In the genomic region with DNA sequence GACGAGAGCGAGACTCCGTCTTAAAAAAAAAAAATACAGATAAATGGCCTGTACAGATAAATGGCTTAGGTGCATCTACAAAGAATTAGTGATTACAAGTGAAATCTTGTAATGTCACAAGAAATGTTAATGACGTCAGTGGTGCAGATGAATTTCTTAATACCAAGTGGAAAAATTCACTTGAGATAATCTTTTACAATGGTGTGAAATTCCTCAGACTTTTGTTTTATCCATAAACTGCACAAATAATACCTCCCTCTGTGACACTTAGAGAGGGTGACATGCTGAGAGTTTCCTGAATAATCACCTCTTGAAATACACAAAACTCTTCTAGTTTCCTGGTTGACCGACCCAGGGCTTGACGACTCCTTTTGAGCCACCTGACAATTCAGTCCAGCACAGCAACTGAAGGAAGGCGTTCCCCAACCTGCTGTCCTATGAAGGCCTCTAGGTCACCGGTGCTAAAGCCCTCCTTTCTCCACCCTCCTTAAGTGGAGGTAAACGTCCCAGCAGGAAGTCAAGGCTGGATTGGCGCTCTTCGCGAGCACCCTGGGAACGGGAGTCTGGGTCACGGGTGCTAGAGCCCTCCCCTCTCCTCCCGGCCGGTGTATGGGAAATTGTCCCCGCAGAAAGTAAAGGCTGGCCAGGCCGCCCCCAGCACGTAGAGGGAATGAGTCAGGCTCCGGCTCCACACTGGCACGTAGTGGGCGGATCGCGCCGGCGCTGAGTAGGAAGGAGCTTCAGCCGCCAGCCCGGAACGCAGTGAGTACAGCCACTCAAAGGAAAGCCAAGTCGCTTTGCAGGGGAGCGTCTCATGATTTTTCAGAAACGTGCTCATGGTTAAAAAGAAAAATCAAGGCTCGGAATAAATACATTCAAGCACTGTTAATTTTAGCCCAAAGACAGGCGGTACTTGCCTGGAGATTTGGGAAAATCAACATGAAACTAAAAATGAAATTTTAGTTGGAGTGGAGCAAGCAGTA, we compare ENCODE assay signal across 1 cellular context.
TF ChIP-seq lines count a peak whose summit lies in the region.

TSS of gene TMEM144 (plus strand) at position 662 of the 983 bp plus-strand sequence. CDS start 2,182 bp downstream, outside the sequence.

TF ChIP-seq in HepG2, 621 proteins besides CTCF, POLR2A, EP300 and RAD21 (continued from another document and continues in another):
- TF ChIP-seq, protein P1, sequence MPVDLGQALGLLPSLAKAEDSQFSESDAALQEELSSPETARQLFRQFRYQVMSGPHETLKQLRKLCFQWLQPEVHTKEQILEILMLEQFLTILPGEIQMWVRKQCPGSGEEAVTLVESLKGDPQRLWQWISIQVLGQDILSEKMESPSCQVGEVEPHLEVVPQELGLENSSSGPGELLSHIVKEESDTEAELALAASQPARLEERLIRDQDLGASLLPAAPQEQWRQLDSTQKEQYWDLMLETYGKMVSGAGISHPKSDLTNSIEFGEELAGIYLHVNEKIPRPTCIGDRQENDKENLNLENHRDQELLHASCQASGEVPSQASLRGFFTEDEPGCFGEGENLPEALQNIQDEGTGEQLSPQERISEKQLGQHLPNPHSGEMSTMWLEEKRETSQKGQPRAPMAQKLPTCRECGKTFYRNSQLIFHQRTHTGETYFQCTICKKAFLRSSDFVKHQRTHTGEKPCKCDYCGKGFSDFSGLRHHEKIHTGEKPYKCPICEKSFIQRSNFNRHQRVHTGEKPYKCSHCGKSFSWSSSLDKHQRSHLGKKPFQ (CRISPR knock-in tag; IDR thresholded peaks at IDR 0.05; ENCODE audit: insufficient replicate concordance), result no peak
- TF ChIP-seq ZNF136 (CRISPR knock-in tag; IDR thresholded peaks at IDR 0.05; ENCODE audit: low read depth) (no peak), MTERF4 (CRISPR knock-in tag; IDR thresholded peaks at IDR 0.05) (no peak), POLR2AphosphoS5 (IDR thresholded peaks at IDR 0.05; ENCODE audit: low read depth, low read length) (peak; percentile 50), GLI4 (CRISPR knock-in tag; IDR thresholded peaks at IDR 0.05; ENCODE audit: borderline replicate concordance) (no peak), FIP1L1 (IDR thresholded peaks at IDR 0.05; ENCODE audit: borderline replicate concordance, insufficient read depth, low read depth, low read length) (no peak), SOX13 (IDR thresholded peaks at IDR 0.05) (no peak), SOX13 (CRISPR knock-in tag; conservative IDR thresholded peaks at IDR 0.05 in 1 of 2, IDR thresholded peaks at IDR 0.05 in 1 of 2) (no peak; a peak in 1 of 4 replicates), ZGPAT (CRISPR knock-in tag; IDR thresholded peaks at IDR 0.05) (peak; percentile 67; the same call in 1 of the 2 replicates), STAG1 (CRISPR knock-in tag; IDR thresholded peaks at IDR 0.05) (no peak), CREBL2 (CRISPR knock-in tag; IDR thresholded peaks at IDR 0.05; ENCODE audit: borderline replicate concordance) (no peak), SRSF1 (optimal IDR thresholded peaks at IDR 0.05; ENCODE audit: low read depth, low read length) (peak; percentile 72), ZNF34 (CRISPR knock-in tag; IDR thresholded peaks at IDR 0.05; ENCODE audit: borderline replicate concordance) (no peak), ZBTB42 (CRISPR knock-in tag; IDR thresholded peaks at IDR 0.05) (no peak), PRMT3 (CRISPR knock-in tag; IDR thresholded peaks at IDR 0.05; ENCODE audit: borderline replicate concordance, low read depth) (no peak), PAX8 (CRISPR knock-in tag; IDR thresholded peaks at IDR 0.05; ENCODE audit: borderline replicate concordance) (no peak), ZFP37 (CRISPR knock-in tag; IDR thresholded peaks at IDR 0.05; ENCODE audit: borderline replicate concordance) (no peak), ZFP36L2 (CRISPR knock-in tag; IDR thresholded peaks at IDR 0.05) (no peak), MEIS2 (CRISPR knock-in tag; IDR thresholded peaks at IDR 0.05) (peak; percentile 31; the same call in 1 of the 2 replicates), HINFP (CRISPR knock-in tag; IDR thresholded peaks at IDR 0.05; ENCODE audit: low read depth) (no peak), CENPX (CRISPR knock-in tag; IDR thresholded peaks at IDR 0.05) (no peak), ZNF709 (CRISPR knock-in tag; IDR thresholded peaks at IDR 0.05) (no peak), ZNF790 (CRISPR knock-in tag; IDR thresholded peaks at IDR 0.05; ENCODE audit: borderline replicate concordance) (no peak), PITX1 (CRISPR knock-in tag; IDR thresholded peaks at IDR 0.05) (0 out of 2 replicates have a peak, but pooled peaks have one; percentile 47), DMTF1 (CRISPR knock-in tag; IDR thresholded peaks at IDR 0.05) (no peak), FOXJ3 (CRISPR knock-in tag; IDR thresholded peaks at IDR 0.05; ENCODE audit: borderline replicate concordance) (no peak), ZFYVE20 (CRISPR knock-in tag; IDR thresholded peaks at IDR 0.05; ENCODE audit: borderline replicate concordance, low read depth) (no peak), IRF2 (CRISPR knock-in tag; IDR thresholded peaks at IDR 0.05) (0 out of 2 replicates have a peak, but pooled peaks have one; percentile 47), ZBTB26 (CRISPR knock-in tag; IDR thresholded peaks at IDR 0.05; ENCODE audit: borderline replicate concordance) (peak; percentile 25; the same call in 1 of the 2 replicates), ZNF431 (CRISPR knock-in tag; IDR thresholded peaks at IDR 0.05; ENCODE audit: borderline replicate concordance, low read depth) (no peak), SCMH1 (CRISPR knock-in tag; IDR thresholded peaks at IDR 0.05; ENCODE audit: borderline replicate concordance) (no peak), ATF1 (CRISPR knock-in tag; IDR thresholded peaks at IDR 0.05) (no peak), ZNF484 (CRISPR knock-in tag; IDR thresholded peaks at IDR 0.05; ENCODE audit: borderline replicate concordance, low read depth) (no peak), POLR2G (IDR thresholded peaks at IDR 0.05; ENCODE audit: low read depth, low read length) (peak; percentile 84)
- TF ChIP-seq, protein P2, sequence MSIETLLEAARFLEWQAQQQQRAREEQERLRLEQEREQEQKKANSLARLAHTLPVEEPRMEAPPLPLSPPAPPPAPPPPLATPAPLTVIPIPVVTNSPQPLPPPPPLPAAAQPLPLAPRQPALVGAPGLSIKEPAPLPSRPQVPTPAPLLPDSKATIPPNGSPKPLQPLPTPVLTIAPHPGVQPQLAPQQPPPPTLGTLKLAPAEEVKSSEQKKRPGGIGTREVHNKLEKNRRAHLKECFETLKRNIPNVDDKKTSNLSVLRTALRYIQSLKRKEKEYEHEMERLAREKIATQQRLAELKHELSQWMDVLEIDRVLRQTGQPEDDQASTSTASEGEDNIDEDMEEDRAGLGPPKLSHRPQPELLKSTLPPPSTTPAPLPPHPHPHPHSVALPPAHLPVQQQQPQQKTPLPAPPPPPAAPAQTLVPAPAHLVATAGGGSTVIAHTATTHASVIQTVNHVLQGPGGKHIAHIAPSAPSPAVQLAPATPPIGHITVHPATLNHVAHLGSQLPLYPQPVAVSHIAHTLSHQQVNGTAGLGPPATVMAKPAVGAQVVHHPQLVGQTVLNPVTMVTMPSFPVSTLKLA (IDR thresholded peaks at IDR 0.05), result no peak
- TF ChIP-seq, protein P3, sequence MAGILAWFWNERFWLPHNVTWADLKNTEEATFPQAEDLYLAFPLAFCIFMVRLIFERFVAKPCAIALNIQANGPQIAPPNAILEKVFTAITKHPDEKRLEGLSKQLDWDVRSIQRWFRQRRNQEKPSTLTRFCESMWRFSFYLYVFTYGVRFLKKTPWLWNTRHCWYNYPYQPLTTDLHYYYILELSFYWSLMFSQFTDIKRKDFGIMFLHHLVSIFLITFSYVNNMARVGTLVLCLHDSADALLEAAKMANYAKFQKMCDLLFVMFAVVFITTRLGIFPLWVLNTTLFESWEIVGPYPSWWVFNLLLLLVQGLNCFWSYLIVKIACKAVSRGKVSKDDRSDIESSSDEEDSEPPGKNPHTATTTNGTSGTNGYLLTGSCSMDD (CRISPR knock-in tag; IDR thresholded peaks at IDR 0.05), result no peak
- TF ChIP-seq, protein P4, sequence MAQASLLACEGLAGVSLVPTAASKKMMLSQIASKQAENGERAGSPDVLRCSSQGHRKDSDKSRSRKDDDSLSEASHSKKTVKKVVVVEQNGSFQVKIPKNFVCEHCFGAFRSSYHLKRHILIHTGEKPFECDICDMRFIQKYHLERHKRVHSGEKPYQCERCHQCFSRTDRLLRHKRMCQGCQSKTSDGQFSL (CRISPR knock-in tag; IDR thresholded peaks at IDR 0.05), result no peak
- TF ChIP-seq, protein P5, sequence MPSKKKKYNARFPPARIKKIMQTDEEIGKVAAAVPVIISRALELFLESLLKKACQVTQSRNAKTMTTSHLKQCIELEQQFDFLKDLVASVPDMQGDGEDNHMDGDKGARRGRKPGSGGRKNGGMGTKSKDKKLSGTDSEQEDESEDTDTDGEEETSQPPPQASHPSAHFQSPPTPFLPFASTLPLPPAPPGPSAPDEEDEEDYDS (CRISPR knock-in tag; IDR thresholded peaks at IDR 0.05), result peak; percentile 46
- TF ChIP-seq, protein P6, sequence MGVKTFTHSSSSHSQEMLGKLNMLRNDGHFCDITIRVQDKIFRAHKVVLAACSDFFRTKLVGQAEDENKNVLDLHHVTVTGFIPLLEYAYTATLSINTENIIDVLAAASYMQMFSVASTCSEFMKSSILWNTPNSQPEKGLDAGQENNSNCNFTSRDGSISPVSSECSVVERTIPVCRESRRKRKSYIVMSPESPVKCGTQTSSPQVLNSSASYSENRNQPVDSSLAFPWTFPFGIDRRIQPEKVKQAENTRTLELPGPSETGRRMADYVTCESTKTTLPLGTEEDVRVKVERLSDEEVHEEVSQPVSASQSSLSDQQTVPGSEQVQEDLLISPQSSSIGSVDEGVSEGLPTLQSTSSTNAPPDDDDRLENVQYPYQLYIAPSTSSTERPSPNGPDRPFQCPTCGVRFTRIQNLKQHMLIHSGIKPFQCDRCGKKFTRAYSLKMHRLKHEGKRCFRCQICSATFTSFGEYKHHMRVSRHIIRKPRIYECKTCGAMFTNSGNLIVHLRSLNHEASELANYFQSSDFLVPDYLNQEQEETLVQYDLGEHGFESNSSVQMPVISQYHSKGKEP (CRISPR knock-in tag; IDR thresholded peaks at IDR 0.05), result no peak
